9 cellular contexts compared by ENCODE assay signal in the genomic region with DNA sequence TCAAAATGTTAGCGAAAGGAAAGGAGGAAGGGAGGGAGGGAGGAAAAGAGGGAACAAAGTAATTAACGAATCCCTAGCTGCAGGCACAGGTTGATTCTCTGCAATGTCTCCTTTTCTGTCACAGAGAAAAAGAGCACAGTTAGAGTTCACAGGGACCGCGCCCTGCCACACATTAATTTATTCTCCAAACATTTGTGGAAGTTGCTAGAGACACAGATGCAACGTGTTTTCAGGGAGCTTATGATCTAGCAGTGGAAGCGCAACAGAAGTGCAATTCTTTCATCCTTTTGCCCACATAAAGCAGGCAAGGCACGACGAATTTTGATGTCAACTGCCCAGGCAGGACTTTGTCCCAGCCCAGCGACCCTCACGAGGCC.
DNase-seq lines count a peak whose midpoint lies in the region; ATAC-seq and TF ChIP-seq lines count a peak whose summit lies in the region.
"Had no signal": no experiment of that assay in that cellular context is flagged by ENCODE, and none has a peak within 500 bp of the region (broad histone marks: within the 10 kb centered on the region; RNA-seq: fewer than 3 reads in every experiment).

No MANE protein-coding gene starts in this region.

- H3K27ac Mint-ChIP-seq in natural killer cell treated with Interleukin-12 subunit alpha and Interleukin-12 subunit beta and Interleukin-15 and Interleukin-18, amount 100 ng/mL, for 72 hours: no peak overlapping the region

- peak overlapping the region; percentile 66 for H3K4me3 ChIP-seq in BLaER1
- peak overlapping the region; percentile 50 for H3K4me3 ChIP-seq in HUES64 (ENCODE audit: low read length)
- peak overlapping the region; percentile 43 for H3K4me3 ChIP-seq in colonic mucosa

- WGBS in HUES64: 55% methylated on average over 10 of the region's 10 CpGs

- H3K27me3 ChIP-seq in BLaER1 (no peaks in the 10 kb centered on the region), HUES64 (ENCODE audit: insufficient read depth, low read length) (no peaks in the 10 kb centered on the region; the same call in 1 of the 2 replicates), colonic mucosa (no peaks in the 10 kb centered on the region)

- no peaks in the 10 kb centered on the region for H3K9me3 Mint-ChIP-seq in natural killer cell treated with Interleukin-12 subunit alpha and Interleukin-12 subunit beta and Interleukin-15 and Interleukin-18, amount 100 ng/mL, for 72 hours

- H3K4me3 Mint-ChIP-seq in natural killer cell treated with Interleukin-12 subunit alpha and Interleukin-12 subunit beta and Interleukin-15 and Interleukin-18, amount 100 ng/mL, for 72 hours: peak overlapping the region; percentile 40

- no peaks in the 10 kb centered on the region for H4K20me1 ChIP-seq in BLaER1

- H3K36me3 ChIP-seq in BLaER1 (no peaks in the 10 kb centered on the region), HUES64 (ENCODE audit: insufficient read depth, low read length) (no peaks in the 10 kb centered on the region), colonic mucosa (no peaks in the 10 kb centered on the region)

- H3K4me1 ChIP-seq in BLaER1: peaks cover 35% of the 10 kb centered on the region
- peaks cover 29% of the 10 kb centered on the region for H3K4me1 ChIP-seq in HUES64 (ENCODE audit: insufficient read depth, low read length)
- peaks cover 5% of the 10 kb centered on the region for H3K4me1 ChIP-seq in colonic mucosa

- ATAC-seq in natural killer cell treated with Interleukin-12 subunit alpha and Interleukin-12 subunit beta and Interleukin-15 and Interleukin-18, amount 100 ng/mL, for 72 hours: no peak
- ATAC-seq in HG02884 (IDR thresholded peaks at IDR 0.05; ENCODE audit: unreplicated experiment): no peak
- ATAC-seq in HG03135 (IDR thresholded peaks at IDR 0.05; ENCODE audit: unreplicated experiment): no peak

- DNase-seq in colonic mucosa: no peak
- no peak for DNase-seq in natural killer cell treated with Interleukin-12 subunit alpha and Interleukin-12 subunit beta and Interleukin-15 and Interleukin-18, amount 100 ng/mL, for 72 hours (ENCODE audit: low spot score)
- no peak for DNase-seq in activated gamma-delta T cell (lab: John Stamatoyannopoulos, UW)
- DNase-seq in COLO829 (ENCODE audit: low spot score): no peak

- no peak overlapping the region for H3K27ac ChIP-seq in BLaER1
- H3K27ac ChIP-seq in HUES64 (ENCODE audit: low read depth, low read length): peak overlapping the region; percentile 97; the same call in 1 of the 2 replicates
- H3K27ac ChIP-seq in colonic mucosa: peak overlapping the region; percentile 56
- H3K27ac ChIP-seq: epithelial cell of prostate had no signal

- TF ChIP-seq CTCF in colonic mucosa (IDR thresholded peaks at IDR 0.05): no peak

- H3K9me3 ChIP-seq in BLaER1 (no peaks in the 10 kb centered on the region), HUES64 (ENCODE audit: insufficient read depth, low read depth, low read length) (no peaks in the 10 kb centered on the region), colonic mucosa (no peaks in the 10 kb centered on the region)

- H3K9ac ChIP-seq in BLaER1 (no peak overlapping the region), HUES64 (ENCODE audit: low read depth, low read length) (peak overlapping the region; percentile 27; the same call in 1 of the 2 replicates), colonic mucosa (ENCODE audit: low read depth in 2 of 2, low read length in 2 of 2) (no peak overlapping the region)

- peak overlapping the region; percentile 94 for H3K4me2 ChIP-seq in BLaER1

- peaks cover 15 to 23% of the 10 kb centered on the region in 2 donors for H3K4me1 Mint-ChIP-seq in natural killer cell treated with Interleukin-12 subunit alpha and Interleukin-12 subunit beta and Interleukin-15 and Interleukin-18, amount 100 ng/mL, for 72 hours (ENCODE audit: low read depth in 2 of 2)

- intact Hi-C loops in colonic mucosa (cut with DNase I): no loop called here

- no peaks in the 10 kb centered on the region for H3K36me3 Mint-ChIP-seq in natural killer cell treated with Interleukin-12 subunit alpha and Interleukin-12 subunit beta and Interleukin-15 and Interleukin-18, amount 100 ng/mL, for 72 hours

- no peaks in the 10 kb centered on the region for H3K27me3 Mint-ChIP-seq in natural killer cell treated with Interleukin-12 subunit alpha and Interleukin-12 subunit beta and Interleukin-15 and Interleukin-18, amount 100 ng/mL, for 72 hours
